31 cellular contexts compared by ENCODE assay signal in genomic region chr2:101362316-101362715, GRCh38. TPM values are rescaled to one million over a fixed set of nuclear protein-coding genes. Genes with fewer than 3 reads are reported as not detected.
A peak's percentile ranks its signal among the peaks of the same experiment; 100 is the strongest.
DNase-seq lines count a peak whose midpoint lies in the region; ATAC-seq and TF ChIP-seq lines count a peak whose summit lies in the region.
"Had no signal": no experiment of that assay in that cellular context is flagged by ENCODE, and none has a peak within 500 bp of the region (broad histone marks: within the 10 kb centered on the region; RNA-seq: fewer than 3 reads in every experiment).

No MANE protein-coding gene starts in this region.

- H3K4me1 Mint-ChIP-seq in activated CD4-positive, alpha-beta memory T cell treated with anti-CD3 and anti-CD28 coated beads, Interleukin-2, amount 10 ng/mL, durations not matched to agents 7 days and 5 days, result peaks cover 42% of the 10 kb centered on the region
- peaks cover 29% of the 10 kb centered on the region for H3K4me1 Mint-ChIP-seq in activated CD4-positive, alpha-beta memory T cell treated with anti-CD3 and anti-CD28 coated beads for 36 hours (ENCODE audit: low read depth)
- H3K4me1 Mint-ChIP-seq in CD8-positive, alpha-beta memory T cell, result peaks cover 28 to 37% (median 34%) of the 10 kb centered on the region in 3 donors
- peaks cover 20 to 32% of the 10 kb centered on the region in 2 donors for H3K4me1 Mint-ChIP-seq in effector memory CD8-positive, alpha-beta T cell (ENCODE audit: low read depth in 2 of 2)
- H3K4me1 Mint-ChIP-seq: neural crest cell had no signal

- peaks cover 5% of the 10 kb centered on the region for H3K27me3 Mint-ChIP-seq in activated CD4-positive, alpha-beta memory T cell treated with anti-CD3 and anti-CD28 coated beads, Interleukin-2, amount 10 ng/mL, durations not matched to agents 7 days and 5 days
- no peaks in the 10 kb centered on the region for H3K27me3 Mint-ChIP-seq in activated CD4-positive, alpha-beta memory T cell treated with anti-CD3 and anti-CD28 coated beads for 36 hours
- H3K27me3 Mint-ChIP-seq in CD8-positive, alpha-beta memory T cell, result peaks cover 0 to 6% of the 10 kb centered on the region in 2 donors
- no peaks in the 10 kb centered on the region for H3K27me3 Mint-ChIP-seq in effector memory CD8-positive, alpha-beta T cell

- H3K36me3 Mint-ChIP-seq in activated CD4-positive, alpha-beta memory T cell treated with anti-CD3 and anti-CD28 coated beads, Interleukin-2, amount 10 ng/mL, durations not matched to agents 7 days and 5 days (ENCODE audit: low read depth), result peaks cover 4% of the 10 kb centered on the region
- no peaks in the 10 kb centered on the region for H3K36me3 Mint-ChIP-seq in activated CD4-positive, alpha-beta memory T cell treated with anti-CD3 and anti-CD28 coated beads for 36 hours
- H3K36me3 Mint-ChIP-seq in CD8-positive, alpha-beta memory T cell, result no peaks in the 10 kb centered on the region
- no peaks in the 10 kb centered on the region for H3K36me3 Mint-ChIP-seq in effector memory CD8-positive, alpha-beta T cell (ENCODE audit: insufficient read depth)
- H3K36me3 Mint-ChIP-seq: activated naive CD8-positive, alpha-beta T cell treated with anti-CD3 and anti-CD28 coated beads for 36 hours; immature natural killer cell; stimulated activated naive B cell treated with anti-CD40 and anti-IgM and Interleukin-4, amounts not matched to agents 10 μg/mL and 1 μg/mL and 100 μg/mL, for 72 hours had no signal

- no peaks in the 10 kb centered on the region for H3K9me2 ChIP-seq in PC-9 (ENCODE audit: insufficient read depth)

- peaks cover 31% of the 10 kb centered on the region for H3F3A ChIP-seq in PC-9 (ENCODE audit: insufficient read depth, low read depth)

- intact Hi-C loops in activated CD4-positive, alpha-beta memory T cell treated with anti-CD3 and anti-CD28 coated beads for 36 hours (cut with micrococcal nuclease), result no loop called here
- intact Hi-C loops in PC-9 (cut with micrococcal nuclease; ENCODE audit: unreplicated experiment) (no loop called here), left ventricle myocardium inferior (cut with micrococcal nuclease) (no loop called here)

- H4K20me1 ChIP-seq in PC-9 (ENCODE audit: insufficient read depth), result no peaks in the 10 kb centered on the region

- H3K27ac Mint-ChIP-seq in activated CD4-positive, alpha-beta memory T cell treated with anti-CD3 and anti-CD28 coated beads, Interleukin-2, amount 10 ng/mL, durations not matched to agents 7 days and 5 days, result peak overlapping the region; percentile 87
- H3K27ac Mint-ChIP-seq in activated CD4-positive, alpha-beta memory T cell treated with anti-CD3 and anti-CD28 coated beads for 36 hours, result no peak overlapping the region
- peak overlapping the region in 7 of 8 donors; percentile 30 to 90 (median 82) for H3K27ac Mint-ChIP-seq in CD8-positive, alpha-beta memory T cell
- peak overlapping the region; percentile 77 to 90 for H3K27ac Mint-ChIP-seq in effector memory CD8-positive, alpha-beta T cell
- H3K27ac Mint-ChIP-seq: activated naive CD8-positive, alpha-beta T cell treated with anti-CD3 and anti-CD28 coated beads for 36 hours; activated T-helper 2 cell treated with anti-CD3 and anti-CD28 coated beads, Interferon-gamma antibody, Interleukin-2, Interleukin-4, amounts not matched to agents 10 μg/mL and 5 μg/mL and 100 μg/mL, durations not matched to agents 14 hours and 24 hours and 36 hours; stimulated activated naive B cell treated with anti-CD40 and anti-IgM and Interleukin-4, amounts not matched to agents 10 μg/mL and 1 μg/mL and 100 μg/mL, for 72 hours had no signal

- ATAC-seq in effector memory CD8-positive, alpha-beta T cell (replicated peaks), result peak; percentile 72
- ATAC-seq in HG03045 (IDR thresholded peaks at IDR 0.05; ENCODE audit: unreplicated experiment) (no peak), GM21526 (IDR thresholded peaks at IDR 0.05; ENCODE audit: low FRiP score, unreplicated experiment) (no peak)
- ATAC-seq: Panc1, pancreas had no signal

- H3K36me3 ChIP-seq in CD8-positive, alpha-beta memory T cell (ENCODE audit: insufficient read depth, low read length), result no peaks in the 10 kb centered on the region
- no peaks in the 10 kb centered on the region for H3K36me3 ChIP-seq in PC-9 (ENCODE audit: low read depth)
- no peaks in the 10 kb centered on the region for H3K36me3 ChIP-seq in left ventricle myocardium inferior
- H3K36me3 ChIP-seq: BE2C, breast epithelium, pancreas had no signal

- H3K4me3 Mint-ChIP-seq in activated CD4-positive, alpha-beta memory T cell treated with anti-CD3 and anti-CD28 coated beads, Interleukin-2, amount 10 ng/mL, durations not matched to agents 7 days and 5 days, result no peak overlapping the region
- no peak overlapping the region for H3K4me3 Mint-ChIP-seq in activated CD4-positive, alpha-beta memory T cell treated with anti-CD3 and anti-CD28 coated beads for 36 hours
- peak overlapping the region in 6 of 7 donors; percentile 29 to 74 (median 54) for H3K4me3 Mint-ChIP-seq in CD8-positive, alpha-beta memory T cell
- H3K4me3 Mint-ChIP-seq in effector memory CD8-positive, alpha-beta T cell, result peak overlapping the region; percentile 60 to 68
- H3K4me3 Mint-ChIP-seq: activated naive CD8-positive, alpha-beta T cell treated with anti-CD3 and anti-CD28 coated beads for 36 hours; neural crest cell; stimulated activated naive B cell treated with anti-CD40 and anti-IgM and Interleukin-4, amounts not matched to agents 10 μg/mL and 1 μg/mL and 100 μg/mL, for 72 hours had no signal

- H3K4me1 ChIP-seq in CD8-positive, alpha-beta memory T cell (ENCODE audit: insufficient read depth, low read length), result peaks cover 27% of the 10 kb centered on the region
- H3K4me1 ChIP-seq in PC-9 (replicated peaks; ENCODE audit: insufficient read depth) (peaks cover 50% of the 10 kb centered on the region), left ventricle myocardium inferior (no peaks in the 10 kb centered on the region)
- H3K4me1 ChIP-seq: BE2C, breast epithelium, pancreas had no signal

- no peak overlapping the region for H2AFZ ChIP-seq in PC-9

- POLR2A ChIA-PET in activated CD4-positive, alpha-beta memory T cell treated with anti-CD3 and anti-CD28 coated beads, Interleukin-2, amount 10 ng/mL, durations not matched to agents 7 days and 5 days (lab: Charles Lee), result interaction anchor here (0.9 to 3.7 kb wide), 15 partner anchors 9 to 112 kb away, joined by 3 to 34 read pairs (median 8); partner anchors contain the start of genes CNOT11, CREG2, RFX8 and RNF149
- POLR2A ChIA-PET in activated CD4-positive, alpha-beta memory T cell treated with anti-CD3 and anti-CD28 coated beads for 36 hours (lab: Charles Lee), result no interaction called here
- POLR2A ChIA-PET in CD8-positive, alpha-beta memory T cell (lab: Charles Lee), result no interaction called here
- POLR2A ChIA-PET in PC-9 (lab: Charles Lee; ENCODE audit: unreplicated experiment), result interaction anchor here (0.6 kb wide), 2 partner anchors 67 to 332 kb away, joined by 3 to 5 read pairs; no protein-coding TSS in a partner anchor

- no peak overlapping the region for H3K4me3 ChIP-seq in CD8-positive, alpha-beta memory T cell (ENCODE audit: low read length)
- H3K4me3 ChIP-seq in PC-9, result no peak overlapping the region
- no peak overlapping the region for H3K4me3 ChIP-seq in left ventricle myocardium inferior
- H3K4me3 ChIP-seq: breast epithelium, pancreas had no signal

- TF ChIP-seq CTCF in PC-9 (conservative IDR thresholded peaks at IDR 0.05) (no peak), left ventricle myocardium inferior (IDR thresholded peaks at IDR 0.05; ENCODE audit: borderline replicate concordance) (no peak)

- no peaks in the 10 kb centered on the region for H3K9me3 ChIP-seq in CD8-positive, alpha-beta memory T cell (ENCODE audit: low read length)
- H3K9me3 ChIP-seq in PC-9 (ENCODE audit: insufficient read depth, low read depth) (no peaks in the 10 kb centered on the region), left ventricle myocardium inferior (replicated peaks) (no peaks in the 10 kb centered on the region)
- H3K9me3 ChIP-seq: BE2C, breast epithelium, pancreas had no signal

- peaks cover 7% of the 10 kb centered on the region for H3K79me2 ChIP-seq in PC-9 (ENCODE audit: low read depth)

- H3K4me2 ChIP-seq in PC-9, result no peak overlapping the region

- H3K27ac ChIP-seq in CD8-positive, alpha-beta memory T cell (ENCODE audit: low read depth, low read length), result no peak overlapping the region
- H3K27ac ChIP-seq in PC-9, result peak overlapping the region; percentile 88; the same call in 1 of the 2 replicates
- no peak overlapping the region for H3K27ac ChIP-seq in left ventricle myocardium inferior (replicated peaks)
- H3K27ac ChIP-seq: breast epithelium, pancreas, VCaP had no signal

- H3K9me3 Mint-ChIP-seq in activated CD4-positive, alpha-beta memory T cell treated with anti-CD3 and anti-CD28 coated beads, Interleukin-2, amount 10 ng/mL, durations not matched to agents 7 days and 5 days, result no peaks in the 10 kb centered on the region
- no peaks in the 10 kb centered on the region for H3K9me3 Mint-ChIP-seq in activated CD4-positive, alpha-beta memory T cell treated with anti-CD3 and anti-CD28 coated beads for 36 hours
- H3K9me3 Mint-ChIP-seq in CD8-positive, alpha-beta memory T cell, result no peaks in the 10 kb centered on the region
- no peaks in the 10 kb centered on the region for H3K9me3 Mint-ChIP-seq in effector memory CD8-positive, alpha-beta T cell
- H3K9me3 Mint-ChIP-seq: activated naive CD8-positive, alpha-beta T cell treated with anti-CD3 and anti-CD28 coated beads for 36 hours; activated T-helper 2 cell treated with anti-CD3 and anti-CD28 coated beads, Interferon-gamma antibody, Interleukin-2, Interleukin-4, amounts not matched to agents 10 μg/mL and 5 μg/mL and 100 μg/mL, durations not matched to agents 14 hours and 24 hours and 36 hours; immature natural killer cell; stimulated activated naive B cell treated with anti-CD40 and anti-IgM and Interleukin-4, amounts not matched to agents 10 μg/mL and 1 μg/mL and 100 μg/mL, for 72 hours had no signal

- no peak for DNase-seq in activated CD4-positive, alpha-beta memory T cell treated with anti-CD3 and anti-CD28 coated beads, Interleukin-2, amount 10 ng/mL, durations not matched to agents 7 days and 5 days
- no peak for DNase-seq in activated CD4-positive, alpha-beta memory T cell treated with anti-CD3 and anti-CD28 coated beads for 36 hours
- DNase-seq in CD8-positive, alpha-beta memory T cell, result peak in 1 of 5 donors; percentile 53
- DNase-seq in PC-9 (no peak), left ventricle myocardium inferior (no peak)
- DNase-seq in effector memory CD8-positive, alpha-beta T cell, result peak in 1 of 3 experiments; percentile 16
- DNase-seq: activated CD8-positive, alpha-beta memory T cell treated with anti-CD3 and anti-CD28 coated beads, Interleukin-2, amount 50 U/mL, for 48 hours; activated naive CD8-positive, alpha-beta T cell treated with anti-CD3 and anti-CD28 coated beads for 36 hours; anterior cingulate cortex; BE2C; Calu3; DMS79; GOT3; NCI-H1092; NCI-H1930; NCI-H524 treated with DMSO at 0.1 percent for 48 hours; pancreas; SHP77 treated with DMSO at 0.1 percent for 48 hours; substantia nigra; T1000; trophoblast cell had no signal

- CTCF ChIA-PET in activated CD4-positive, alpha-beta memory T cell treated with anti-CD3 and anti-CD28 coated beads, Interleukin-2, amount 10 ng/mL, durations not matched to agents 7 days and 5 days (lab: Charles Lee), result interaction anchor here (0.6 to 6.1 kb wide), 21 partner anchors 10 to 469 kb away, joined by 3 to 95 read pairs (median 4); partner anchors contain the start of genes CREG2, MAP4K4, RFX8 and RNF149
- CTCF ChIA-PET in activated CD4-positive, alpha-beta memory T cell treated with anti-CD3 and anti-CD28 coated beads for 36 hours (lab: Charles Lee), result interaction anchor here (1.0 to 2.5 kb wide), 5 partner anchors 12 to 56 kb away, joined by 3 to 20 read pairs (median 5); partner anchors contain the start of gene CREG2
- CTCF ChIA-PET in CD8-positive, alpha-beta memory T cell (lab: Charles Lee), result interaction anchor here (1.1 to 3.5 kb wide), 9 partner anchors 12 to 139 kb away, joined by 3 to 41 read pairs (median 4); partner anchors contain the start of gene CREG2
- CTCF ChIA-PET in PC-9 (lab: Charles Lee), result no interaction called here

- no peaks in the 10 kb centered on the region for H3K27me3 ChIP-seq in CD8-positive, alpha-beta memory T cell (ENCODE audit: insufficient read depth, low read length, poor library complexity, severe bottlenecking)
- H3K27me3 ChIP-seq in PC-9 (ENCODE audit: insufficient read depth, low read depth) (no peaks in the 10 kb centered on the region), left ventricle myocardium inferior (ENCODE audit: low read depth) (no peaks in the 10 kb centered on the region)
- H3K27me3 ChIP-seq: BE2C, breast epithelium, pancreas had no signal

- no TSS peak for BruUV-seq in PC-9 (replicated peaks; lab: Mats Ljungman, UMichigan)

RNA-seq across cellular contexts. Expression of gene CREG2, which starts 25.0 kb away (rescaled TPM):
- under 1 TPM; 0.65 to 0.98 TPM for total RNA-seq in activated CD4-positive, alpha-beta memory T cell treated with anti-CD3 and anti-CD28 coated beads, Interleukin-2, amount 10 ng/mL, durations not matched to agents 7 days and 5 days
- not detected for total RNA-seq in activated CD4-positive, alpha-beta memory T cell treated with anti-CD3 and anti-CD28 coated beads for 36 hours
- not detected for total RNA-seq in CD8-positive, alpha-beta memory T cell
- polyA plus RNA-seq in CD8-positive, alpha-beta memory T cell, result not detected
- total RNA-seq in PC-9 (2021) (9.0 and 12.3 TPM in 2 replicates), left ventricle myocardium inferior (not detected)
- total RNA-seq: activated naive CD8-positive, alpha-beta T cell treated with anti-CD3 and anti-CD28 coated beads for 36 hours; activated T-helper 2 cell treated with anti-CD3 and anti-CD28 coated beads, Interferon-gamma antibody, Interleukin-2, Interleukin-4, amounts not matched to agents 10 μg/mL and 5 μg/mL and 100 μg/mL, durations not matched to agents 14 hours and 24 hours and 36 hours; HT-29 had no signal
- polyA plus RNA-seq: immature natural killer cell had no signal

RNA-seq across cellular contexts. Expression of gene RNF149, which starts 53.8 kb away (rescaled TPM):
- total RNA-seq in activated CD4-positive, alpha-beta memory T cell treated with anti-CD3 and anti-CD28 coated beads, Interleukin-2, amount 10 ng/mL, durations not matched to agents 7 days and 5 days, result 100 to 1,000 TPM; 115 to 116 TPM
- 10 to 100 TPM; 42.1 to 46.9 TPM for total RNA-seq in activated CD4-positive, alpha-beta memory T cell treated with anti-CD3 and anti-CD28 coated beads for 36 hours
- total RNA-seq in CD8-positive, alpha-beta memory T cell, result 10 to 100 TPM; 43.4 TPM
- polyA plus RNA-seq in CD8-positive, alpha-beta memory T cell, result 87.6 TPM
- total RNA-seq in PC-9 (2021), result 58.6 and 71.6 TPM in 2 replicates
- 12.0 TPM for total RNA-seq in left ventricle myocardium inferior

Comparison
In these comparisons a context has a peak if more than half of its experiments do, and no peak if none do; other contexts are left out.
1. POLR2A ChIA-PET loops: an anchor here in activated CD4-positive, alpha-beta memory T cell treated with anti-CD3 and anti-CD28 coated beads, Interleukin-2, amount 10 ng/mL, durations not matched to agents 7 days and 5 days (0.9 to 3.7 kb wide) and PC-9 (0.6 kb wide); none called in activated CD4-positive, alpha-beta memory T cell treated with anti-CD3 and anti-CD28 coated beads for 36 hours and CD8-positive, alpha-beta memory T cell.
2. H3K4me3 Mint-ChIP-seq: peak in CD8-positive, alpha-beta memory T cell (6 of 7) and effector memory CD8-positive, alpha-beta T cell (2 of 2); none in activated CD4-positive, alpha-beta memory T cell treated with anti-CD3 and anti-CD28 coated beads, Interleukin-2, amount 10 ng/mL, durations not matched to agents 7 days and 5 days (single experiment) and activated CD4-positive, alpha-beta memory T cell treated with anti-CD3 and anti-CD28 coated beads for 36 hours (single experiment).